ENCODE assay signal across 10 cellular contexts in the genomic region with DNA sequence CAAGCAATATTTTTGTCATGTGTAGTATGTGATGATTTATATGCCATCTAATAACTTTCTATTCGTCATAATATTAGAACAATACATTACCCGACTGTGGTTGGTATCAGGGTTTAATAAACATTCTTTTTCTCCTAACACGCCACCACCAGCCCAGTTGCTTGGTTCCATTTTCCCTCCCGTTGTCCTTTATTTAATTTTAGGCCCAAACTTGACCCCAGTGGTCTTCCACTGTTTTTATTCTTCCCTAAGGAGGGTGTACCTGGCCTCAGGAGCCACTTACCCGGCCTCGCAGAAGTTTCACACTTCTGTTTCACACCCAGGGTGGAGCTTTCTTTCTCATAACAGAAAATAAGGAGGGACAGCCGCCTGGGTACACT. TPM values are rescaled to one million over a fixed set of nuclear protein-coding genes. Genes with fewer than 3 reads are reported as not detected.
A peak's percentile ranks its signal among the peaks of the same experiment; 100 is the strongest.
DNase-seq lines count a peak whose midpoint lies in the region; ATAC-seq and TF ChIP-seq lines count a peak whose summit lies in the region.
"Had no signal": no experiment of that assay in that cellular context is flagged by ENCODE, and none has a peak within 500 bp of the region (broad histone marks: within the 10 kb centered on the region; RNA-seq: fewer than 3 reads in every experiment).

No MANE protein-coding gene starts in this region.

- H3K18ac ChIP-seq in mesendoderm (ENCODE audit: low read length), result peak overlapping the region; percentile 100

- H3K4ac ChIP-seq in mesendoderm (ENCODE audit: low read depth, low read length), result peak overlapping the region; percentile 99

- H2AFZ ChIP-seq in mammary epithelial cell (ENCODE audit: low read depth, low read length), result peak overlapping the region; percentile 69

- H4K20me1 ChIP-seq in mammary epithelial cell (ENCODE audit: insufficient read depth, low read length), result no peaks in the 10 kb centered on the region

- H3K27me3 ChIP-seq in left ventricle myocardium inferior (ENCODE audit: low read depth) (no peaks in the 10 kb centered on the region), heart right ventricle (no peaks in the 10 kb centered on the region), mammary epithelial cell (ENCODE audit: insufficient read depth, low read length) (no peaks in the 10 kb centered on the region), mesendoderm (ENCODE audit: insufficient read depth, low read length, poor library complexity) (no peaks in the 10 kb centered on the region), aorta (ENCODE audit: control insufficient read depth in 1 of 2, insufficient read depth in 2 of 2, low read length in 1 of 2) (no peaks in the 10 kb centered on the region)

- in situ Hi-C loops in mammary epithelial cell (cut with MboI; ENCODE audit: low sequenced_read_pairs in 2 of 2), result no loop called here
- in situ Hi-C loops in GM13977 (cut with MboI; ENCODE audit: low pct_unique_long_range_greater_than_20kb, low sequenced_read_pairs, unreplicated experiment), result no loop called here

- peak overlapping the region; percentile 87 for H2AK5ac ChIP-seq in mesendoderm (ENCODE audit: low read length)

- no peaks in the 10 kb centered on the region for H3K36me3 ChIP-seq in left ventricle myocardium inferior
- no peaks in the 10 kb centered on the region for H3K36me3 ChIP-seq in heart right ventricle
- H3K36me3 ChIP-seq in mammary epithelial cell (ENCODE audit: insufficient read depth, low read length), result no peaks in the 10 kb centered on the region
- no peaks in the 10 kb centered on the region for H3K36me3 ChIP-seq in mesendoderm (ENCODE audit: control insufficient read depth, insufficient read depth, low read length)
- H3K36me3 ChIP-seq in aorta (ENCODE audit: control insufficient read depth in 1 of 2, insufficient read depth in 2 of 2, low read length in 1 of 2), result no peaks in the 10 kb centered on the region
- H3K36me3 ChIP-seq: lower lobe of right lung had no signal

- H4K5ac ChIP-seq in mesendoderm (ENCODE audit: low read length), result no peak overlapping the region

- peak overlapping the region; percentile 98 for H2BK5ac ChIP-seq in mesendoderm (ENCODE audit: low read length)

- H3K23ac ChIP-seq in mesendoderm (ENCODE audit: low read length), result no peak overlapping the region

- no peak for TF ChIP-seq CTCF in left ventricle myocardium inferior (IDR thresholded peaks at IDR 0.05; ENCODE audit: borderline replicate concordance)
- TF ChIP-seq CTCF in heart right ventricle (IDR thresholded peaks at IDR 0.05), result no peak
- TF ChIP-seq CTCF in mammary epithelial cell (conservative IDR thresholded peaks at IDR 0.05 in 1 of 2, IDR thresholded peaks at IDR 0.05 in 1 of 2; ENCODE audit: extremely low read depth in 1 of 2, insufficient read depth in 1 of 2, low read depth in 1 of 2, low read length in 2 of 2), result no peak
- TF ChIP-seq CTCF in GM13977 (IDR thresholded peaks at IDR 0.05; ENCODE audit: extremely low read depth, insufficient read depth, missing control alignments), result no peak

- peak overlapping the region; percentile 98 for H2BK120ac ChIP-seq in mesendoderm (ENCODE audit: low read depth, low read length)

- H3K4me1 ChIP-seq in left ventricle myocardium inferior, result peaks cover 37% of the 10 kb centered on the region
- H3K4me1 ChIP-seq in heart right ventricle, result peaks cover 0 to 40% (median 13%) of the 10 kb centered on the region in 9 donors
- peaks cover 46% of the 10 kb centered on the region for H3K4me1 ChIP-seq in mammary epithelial cell (ENCODE audit: insufficient read depth, low read length)
- peaks cover 18% of the 10 kb centered on the region for H3K4me1 ChIP-seq in mesendoderm (ENCODE audit: control insufficient read depth, low read depth, low read length)
- H3K4me1 ChIP-seq in aorta (ENCODE audit: control insufficient read depth in 1 of 2, insufficient read depth in 2 of 2, low read length in 2 of 2), result peaks cover 0 to 5% of the 10 kb centered on the region in 2 donors

- BruUV-seq in mammary epithelial cell (replicated peaks; lab: Mats Ljungman, UMichigan), result no TSS peak

- H2BK15ac ChIP-seq in mesendoderm (replicated peaks; ENCODE audit: low read depth), result peak overlapping the region; percentile 94

- H3K4me3 ChIP-seq in left ventricle myocardium inferior (no peak overlapping the region), heart right ventricle (no peak overlapping the region), mammary epithelial cell (replicated peaks in 1 of 3; ENCODE audit: insufficient read depth in 1 of 3, low read depth in 2 of 3, low read length in 3 of 3) (no peak overlapping the region), mesendoderm (ENCODE audit: low read length) (peak overlapping the region; percentile 49), aorta (ENCODE audit: low read length in 2 of 2) (no peak overlapping the region)
- H3K4me3 ChIP-seq: lower lobe of right lung had no signal

- DNase-seq in left ventricle myocardium inferior, result no peak
- DNase-seq in heart right ventricle, result no peak
- no peak for DNase-seq in mammary epithelial cell
- no peak for DNase-seq in mesendoderm
- DNase-seq in aorta, result no peak
- no peak for DNase-seq in SIG-M5 (lab: John Stamatoyannopoulos, UW)
- no peak for DNase-seq in sciatic nerve (ENCODE audit: low spot score)
- DNase-seq in GM13977 (ENCODE audit: low spot score), result no peak
- DNase-seq: lower lobe of right lung, NCI-H1930 had no signal

- ATAC-seq in heart right ventricle, result no peak
- ATAC-seq in aorta (ENCODE audit: low FRiP score), result no peak
- ATAC-seq in sciatic nerve, result no peak

- H4K8ac ChIP-seq in mesendoderm (ENCODE audit: low read depth, low read length), result peak overlapping the region; percentile 69

- H3K9ac ChIP-seq in mammary epithelial cell (ENCODE audit: insufficient read depth, low read length) (peak overlapping the region; percentile 74), mesendoderm (ENCODE audit: low read length) (peak overlapping the region; percentile 84)

- intact Hi-C loops in left ventricle myocardium inferior (cut with micrococcal nuclease) (no loop called here), heart right ventricle (cut with DNase I) (loop anchor here in 1 of 10 donors (5.0 kb wide), 1 partner anchor 35 kb away; the partner anchor contains the start of gene PIM1), mammary epithelial cell (cut with micrococcal nuclease) (loop anchor here (1.0 kb wide), 1 partner anchor 32 kb away; no protein-coding TSS in a partner anchor), aorta (cut with DNase I) (loop anchor here in 1 of 2 donors (10.0 kb wide), 1 partner anchor 108 kb away; no protein-coding TSS in a partner anchor), sciatic nerve (cut with DNase I) (no loop called here)

- H3K56ac ChIP-seq in mesendoderm (ENCODE audit: low read length), result peak overlapping the region; percentile 94

- peaks cover 3% of the 10 kb centered on the region for H3K79me1 ChIP-seq in mesendoderm (ENCODE audit: low read length)

- CTCF ChIA-PET in mammary epithelial cell (lab: Charles Lee; ENCODE audit: low non-redundant PET), result interaction anchor here (0.6 kb wide), 1 partner anchor 33 kb away, joined by 17 read pairs; the partner anchor contains the start of gene PIM1

- H3K79me2 ChIP-seq in mammary epithelial cell (ENCODE audit: insufficient read depth, low read length), result no peaks in the 10 kb centered on the region
- H3K79me2 ChIP-seq in mesendoderm (ENCODE audit: control insufficient read depth, insufficient read depth, low read length), result peaks cover 21% of the 10 kb centered on the region

- H3K4me2 ChIP-seq in mammary epithelial cell (ENCODE audit: insufficient read depth, low read depth, low read length) (no peak overlapping the region), mesendoderm (ENCODE audit: low read length) (peak overlapping the region; percentile 68)

- H3K9me3 ChIP-seq in left ventricle myocardium inferior (replicated peaks), result no peaks in the 10 kb centered on the region
- H3K9me3 ChIP-seq in heart right ventricle, result no peaks in the 10 kb centered on the region
- H3K9me3 ChIP-seq in mammary epithelial cell (replicated peaks; ENCODE audit: insufficient read depth, low read length), result no peaks in the 10 kb centered on the region
- H3K9me3 ChIP-seq in aorta (ENCODE audit: control insufficient read depth, low read length), result no peaks in the 10 kb centered on the region
- H3K9me3 ChIP-seq: lower lobe of right lung had no signal

- 76 to 84% methylated on average over 7 of the region's 7 CpGs for WGBS in heart right ventricle, 2 donors
- WGBS in mammary epithelial cell (ENCODE audit: low coverage, missing lambda C conversion rate), result 89% methylated on average over 7 of the region's 7 CpGs
- no CpG with 5 or more reads among the region's 7 CpGs for WGBS in mesendoderm (ENCODE audit: extremely low coverage, insufficient coverage, low lambda C conversion rate)
- 64 to 77% methylated on average over 7 of the region's 7 CpGs for WGBS in aorta, 2 donors

- dilution Hi-C loops in mammary epithelial cell (cut with HindIII; ENCODE audit: low sequenced_read_pairs), result loop anchor here (5.0 kb wide), 2 partner anchors 60 to 85 kb away; no protein-coding TSS in a partner anchor

- peak overlapping the region; percentile 14 for H3K27ac ChIP-seq in left ventricle myocardium inferior (replicated peaks)
- peak overlapping the region in 2 of 10 donors; percentile 7 to 77 for H3K27ac ChIP-seq in heart right ventricle
- H3K27ac ChIP-seq in mammary epithelial cell (ENCODE audit: insufficient read depth, low read depth, low read length), result peak overlapping the region; percentile 86
- H3K27ac ChIP-seq in mesendoderm (ENCODE audit: low read depth, low read length), result peak overlapping the region; percentile 97
- H3K27ac ChIP-seq in aorta (ENCODE audit: low read depth in 1 of 2, low read length in 2 of 2), result peak overlapping the region; percentile 12 to 77

RNA-seq across cellular contexts. Expression of gene PIM1, which starts 33.1 kb away (rescaled TPM):
- 28.9 TPM for total RNA-seq in left ventricle myocardium inferior
- total RNA-seq in heart right ventricle, result 100 to 1,000 TPM in 1 of 10 donors, 10 to 100 TPM in 7, 1 to 10 TPM in 2; 9.2 to 106 (median 18.0) TPM
- 10 to 100 TPM in 1 of 2 donors, 1 to 10 TPM in 1; 9.4 to 10.8 TPM for polyA plus RNA-seq in heart right ventricle
- total RNA-seq in mammary epithelial cell, result 10 to 100 TPM in 1 of 2 donors, 1 to 10 TPM in 1; 4.7 to 29.6 TPM
- polyA plus RNA-seq in mammary epithelial cell, result 6.3 TPM
- 11.7 TPM for polyA minus RNA-seq in mammary epithelial cell
- 153 TPM for polyA plus RNA-seq in mesendoderm (2013, experiment 1 of 2)
- 150 TPM for polyA plus RNA-seq in mesendoderm (2013, experiment 2 of 2)
- 10 to 100 TPM; 42.7 to 54.2 TPM for total RNA-seq in aorta
- polyA plus RNA-seq in aorta, result 10 to 100 TPM; 17.2 to 24.8 TPM
- total RNA-seq in sciatic nerve, result 50.9 TPM
